In genomic region chr22:37696657-37697539, GRCh38 we compare ENCODE assay signal across 8 cellular contexts. TPM values are rescaled to one million over a fixed set of nuclear protein-coding genes. Genes with fewer than 3 reads are reported as not detected.
DNase-seq lines count a peak whose midpoint lies in the region; ATAC-seq, FAIRE-seq and TF ChIP-seq lines count a peak whose summit lies in the region.

TSS of gene TRIOBP (plus strand) at chr22:37697048. CDS start at chr22:37701366, 4,318 bp downstream.

- CTCF ChIA-PET in activated CD4-positive, alpha-beta memory T cell treated with anti-CD3 and anti-CD28 coated beads, Interleukin-2, amount 10 ng/mL, durations not matched to agents 7 days and 5 days (lab: Charles Lee), result interaction anchor here (0.9 to 2.0 kb wide), 4 partner anchors 15 to 54 kb away, joined by 3 to 10 read pairs (median 6); partner anchors contain the start of gene PDXP

- no peaks in the 10 kb centered on the region for H3K9me3 Mint-ChIP-seq in activated CD4-positive, alpha-beta memory T cell treated with anti-CD3 and anti-CD28 coated beads, Interleukin-2, amount 10 ng/mL, durations not matched to agents 7 days and 5 days

- H3K4me3 ChIP-seq in dorsolateral prefrontal cortex (peak within 1 kb of the TSS in 57 of 59 donors; percentile 8 to 61 (median 43)), right lobe of liver (no peak within 1 kb of the TSS)

- DNase-seq in GM12892 (ENCODE audit: insufficient read length), result peak; percentile 46
- DNase-seq in NCI-H510A (lab: John Stamatoyannopoulos, UW), result peak; percentile 92
- DNase-seq in activated CD4-positive, alpha-beta memory T cell treated with anti-CD3 and anti-CD28 coated beads, Interleukin-2, amount 10 ng/mL, durations not matched to agents 7 days and 5 days, result peak; percentile 87
- DNase-seq in dorsolateral prefrontal cortex, result peak; percentile 65 to 94 (median 88)
- DNase-seq in right lobe of liver, result peak; percentile 76 to 87 (median 85)
- peak; percentile 77 to 82 for DNase-seq in stimulated activated CD4-positive, alpha-beta T cell treated with anti-CD3 and anti-CD28 coated beads, Interleukin-4, amount 100 ng/mL, for 4 hours
- DNase-seq in SKM-1 treated with dmso at 0.1 percent for 144 hours (lab: John Stamatoyannopoulos, UW; ENCODE audit: unreplicated experiment), result no peak

- TF ChIP-seq CTCF in dorsolateral prefrontal cortex (IDR thresholded peaks at IDR 0.05 in 54 of 56, conservative IDR thresholded peaks at IDR 0.05 in 2 of 56; ENCODE audit: low read depth in 1 of 56, partially characterized antibody in 56 of 56) (peak in 40 of 56 donors; percentile 13 to 49 (median 28)), right lobe of liver (IDR thresholded peaks at IDR 0.05) (peak in 3 of 4 donors; percentile 23 to 34 (median 33))

- WGBS in right lobe of liver (ENCODE audit: insufficient coverage, low coverage, low lambda C conversion rate, missing lambda C conversion rate), result 37% methylated on average over 16 of the region's 39 CpGs

- H3K27me3 Mint-ChIP-seq in activated CD4-positive, alpha-beta memory T cell treated with anti-CD3 and anti-CD28 coated beads, Interleukin-2, amount 10 ng/mL, durations not matched to agents 7 days and 5 days, result no peaks in the 10 kb centered on the region

- ATAC-seq in HG03039 (IDR thresholded peaks at IDR 0.05; ENCODE audit: unreplicated experiment), result peak; percentile 82
- ATAC-seq in right lobe of liver, result peak; percentile 85 to 95 (median 92)

- no peaks in the 10 kb centered on the region for H3K9me3 ChIP-seq in right lobe of liver

- no peaks in the 10 kb centered on the region for H3K4me1 ChIP-seq in right lobe of liver

- peaks cover 0 to 14% (median 6%) of the 10 kb centered on the region in 4 donors for H3K36me3 ChIP-seq in right lobe of liver

- no peak for FAIRE-seq in GM12892 (lab: Jason Lieb, UNC)

- intact Hi-C loops in dorsolateral prefrontal cortex (cut with DNase I), result no loop called here
- intact Hi-C loops in right lobe of liver (cut with DNase I), result no loop called here

- peak within 1 kb of the TSS; percentile 50 for H3K4me3 Mint-ChIP-seq in activated CD4-positive, alpha-beta memory T cell treated with anti-CD3 and anti-CD28 coated beads, Interleukin-2, amount 10 ng/mL, durations not matched to agents 7 days and 5 days

- no peak for TF ChIP-seq POLR2A in GM12892 (IDR thresholded peaks at IDR 0.05; ENCODE audit: low read depth, low read length)
- no peak for TF ChIP-seq POLR2A in right lobe of liver (IDR thresholded peaks at IDR 0.05)

- no peak within 1 kb of the TSS for H3K27ac Mint-ChIP-seq in activated CD4-positive, alpha-beta memory T cell treated with anti-CD3 and anti-CD28 coated beads, Interleukin-2, amount 10 ng/mL, durations not matched to agents 7 days and 5 days

- peaks cover 11% of the 10 kb centered on the region for H3K4me1 Mint-ChIP-seq in activated CD4-positive, alpha-beta memory T cell treated with anti-CD3 and anti-CD28 coated beads, Interleukin-2, amount 10 ng/mL, durations not matched to agents 7 days and 5 days

- no peaks in the 10 kb centered on the region for H3K27me3 ChIP-seq in dorsolateral prefrontal cortex
- no peaks in the 10 kb centered on the region for H3K27me3 ChIP-seq in right lobe of liver

- POLR2A ChIA-PET in activated CD4-positive, alpha-beta memory T cell treated with anti-CD3 and anti-CD28 coated beads, Interleukin-2, amount 10 ng/mL, durations not matched to agents 7 days and 5 days (lab: Charles Lee), result interaction anchor here (3.8 kb wide), 1 partner anchor 11 kb away, joined by 17 read pairs; the partner anchor contains the start of gene NOL12

- H3K36me3 Mint-ChIP-seq in activated CD4-positive, alpha-beta memory T cell treated with anti-CD3 and anti-CD28 coated beads, Interleukin-2, amount 10 ng/mL, durations not matched to agents 7 days and 5 days (ENCODE audit: low read depth), result peaks cover 12% of the 10 kb centered on the region

- H3K27ac ChIP-seq in dorsolateral prefrontal cortex (peak within 1 kb of the TSS in 12 of 59 donors; percentile 9 to 44 (median 28)), right lobe of liver (no peak within 1 kb of the TSS)

RNA-seq across cellular contexts. Expression of gene TRIOBP, which starts in this region (rescaled TPM):
- 9.2 TPM for polyA plus RNA-seq in GM12892 (2012; ENCODE audit: missing spikeins)
- total RNA-seq in activated CD4-positive, alpha-beta memory T cell treated with anti-CD3 and anti-CD28 coated beads, Interleukin-2, amount 10 ng/mL, durations not matched to agents 7 days and 5 days, result 10 to 100 TPM; 40.9 to 42.7 TPM
- total RNA-seq in dorsolateral prefrontal cortex, result 10 to 100 TPM in 114 of 120 experiments, 1 to 10 TPM in 6; 7.5 to 29.3 (median 14.5) TPM
- 10 to 100 TPM; 11.7 to 22.8 (median 20.7) TPM for total RNA-seq in right lobe of liver

Comparison
In these comparisons a context has a peak if more than half of its experiments do, and no peak if none do; other contexts are left out.
1. H3K4me3 ChIP-seq: peak in dorsolateral prefrontal cortex (57 of 59); none in right lobe of liver (0 of 3).